In the genomic region with DNA sequence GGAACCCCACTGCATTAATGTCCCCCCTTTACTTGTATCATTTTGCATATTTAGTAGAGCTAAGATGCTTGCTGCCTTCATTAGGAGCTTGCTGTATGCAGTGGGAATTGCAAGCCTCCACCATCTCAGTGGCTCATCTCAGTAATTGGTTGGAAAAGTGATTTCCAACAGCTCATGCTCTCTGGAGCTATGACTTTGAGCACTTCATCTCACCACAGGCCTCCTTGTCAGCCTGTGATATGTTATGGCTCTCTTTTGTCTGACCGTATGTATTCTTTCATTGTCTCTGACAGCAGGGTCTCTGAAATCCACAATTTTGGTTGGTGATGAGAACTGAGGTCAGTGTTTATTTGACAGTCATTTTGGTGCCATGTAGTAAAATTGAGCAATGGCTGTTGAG, we compare ENCODE assay signal across 19 cellular contexts.
"Had no signal": no experiment of that assay in that cellular context is flagged by ENCODE, and none has a peak within 500 bp of the region (broad histone marks: within the 10 kb centered on the region; RNA-seq: fewer than 3 reads in every experiment).

No MANE protein-coding gene starts in this region.

- H3K36me3 ChIP-seq: esophagus muscularis mucosa, gastrocnemius medialis, heart right ventricle, pancreas, stomach had no signal

- H3K27ac Mint-ChIP-seq: dendritic cell treated with granulocyte-macrophage colony-stimulating factor and Interleukin-4, amounts not matched to agents 40 ng/mL and 50 ng/mL, for 4 days; effector memory CD8-positive, alpha-beta T cell; naive thymus-derived CD4-positive, alpha-beta T cell; progenitor cell of endocrine pancreas had no signal

- H3K4me1 Mint-ChIP-seq: naive thymus-derived CD4-positive, alpha-beta T cell; neural crest cell had no signal

- H3K27me3 ChIP-seq: esophagus muscularis mucosa, gastrocnemius medialis, heart right ventricle, pancreas, stomach had no signal

- H3K4me1 ChIP-seq: esophagus muscularis mucosa, gastrocnemius medialis, heart right ventricle, pancreas, stomach had no signal

- H3K9me3 Mint-ChIP-seq: neural crest cell had no signal

- H3K4me3 Mint-ChIP-seq: dendritic cell treated with granulocyte-macrophage colony-stimulating factor and Interleukin-4, amounts not matched to agents 40 ng/mL and 50 ng/mL, for 4 days; effector memory CD8-positive, alpha-beta T cell; naive thymus-derived CD4-positive, alpha-beta T cell; neural crest cell had no signal

- H3K27me3 Mint-ChIP-seq: dendritic cell treated with granulocyte-macrophage colony-stimulating factor and Interleukin-4, amounts not matched to agents 40 ng/mL and 50 ng/mL, for 4 days; effector memory CD8-positive, alpha-beta T cell; naive thymus-derived CD4-positive, alpha-beta T cell; progenitor cell of endocrine pancreas had no signal

- DNase-seq: effector memory CD8-positive, alpha-beta T cell; gastrocnemius medialis; heart right ventricle; hypothalamus; kidney glomerular epithelial cell; mammary epithelial cell; naive thymus-derived CD4-positive, alpha-beta T cell; occipital lobe; pancreas; right cardiac atrium; small intestine; stimulated activated CD4-positive, alpha-beta T cell treated with anti-CD3 and anti-CD28 coated beads, Interleukin-12 subunit alpha, Interleukin-12 subunit beta, amount 100 ng/mL, for 4 hours; stimulated activated naive CD4-positive, alpha-beta T cell; stomach had no signal

- H3K36me3 Mint-ChIP-seq: naive thymus-derived CD4-positive, alpha-beta T cell had no signal

- ATAC-seq: effector memory CD8-positive, alpha-beta T cell; gastrocnemius medialis; heart right ventricle; naive thymus-derived CD4-positive, alpha-beta T cell; pancreas; right cardiac atrium had no signal

- H3K4me3 ChIP-seq: esophagus muscularis mucosa, gastrocnemius medialis, heart right ventricle, pancreas, stomach had no signal

- H3K27ac ChIP-seq: epithelial cell of prostate, esophagus muscularis mucosa, gastrocnemius medialis, heart right ventricle, pancreas, stomach had no signal
